ENCODE assay signal across 10 cellular contexts in the genomic region with DNA sequence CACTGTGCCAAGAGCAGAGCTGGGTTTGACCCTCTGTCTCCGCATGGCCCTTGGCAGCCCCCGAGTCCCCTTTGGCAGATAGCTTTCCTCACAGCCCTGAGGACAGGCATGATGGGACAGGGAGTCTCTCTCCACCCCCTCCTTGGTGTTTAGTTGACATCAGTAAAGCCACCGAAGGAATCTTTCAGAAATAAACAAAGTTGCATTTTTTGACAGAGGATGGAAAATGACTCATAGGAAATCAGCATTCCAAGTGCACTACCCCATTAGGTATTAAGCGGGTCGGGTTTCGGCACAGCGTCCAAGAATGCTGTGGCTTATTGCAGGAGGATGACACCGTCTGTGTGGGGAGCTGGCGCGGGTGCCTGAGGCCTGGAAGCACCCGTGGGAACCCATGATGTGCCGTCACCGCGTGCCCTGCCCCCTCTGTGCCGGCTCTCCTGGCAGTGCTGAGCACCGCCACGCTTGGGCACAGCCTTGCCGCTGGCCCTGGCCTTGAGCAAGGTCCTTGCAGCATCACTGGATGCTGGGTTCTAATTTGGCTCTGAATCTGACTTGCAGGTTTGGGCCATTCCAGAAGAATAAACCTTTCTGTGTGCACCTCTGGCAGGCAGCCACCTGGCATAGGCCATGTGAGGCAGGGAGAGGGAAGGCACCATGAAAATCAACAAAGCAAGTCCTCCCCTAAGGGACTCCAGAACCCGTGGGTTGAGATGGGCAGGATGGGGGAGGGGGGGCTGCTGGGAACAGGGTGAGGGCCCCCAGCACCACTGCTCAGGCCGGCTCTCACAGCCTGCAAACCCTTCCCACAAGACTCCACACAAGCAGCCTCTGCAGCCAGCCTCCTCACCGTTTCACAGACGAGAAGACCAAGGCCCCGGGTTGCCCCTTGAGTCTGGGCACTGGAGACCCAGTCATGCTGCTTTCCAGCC. TPM values are rescaled to one million over a fixed set of nuclear protein-coding genes. Genes with fewer than 3 reads are reported as not detected.
DNase-seq lines count a peak whose midpoint lies in the region; ATAC-seq and TF ChIP-seq lines count a peak whose summit lies in the region.
"Had no signal": no experiment of that assay in that cellular context is flagged by ENCODE, and none has a peak within 500 bp of the region (broad histone marks: within the 10 kb centered on the region; RNA-seq: fewer than 3 reads in every experiment).

No MANE protein-coding gene starts in this region.

- DNase-seq in GM03348 (ENCODE audit: low spot score) (peak; percentile 96), SW 1271 (lab: John Stamatoyannopoulos, UW) (peak; percentile 95 to 99), foreskin keratinocyte (peak; percentile 89 to 94), gastrocnemius medialis (peak; percentile 50 to 76), OCI-M2 (lab: John Stamatoyannopoulos, UW; ENCODE audit: unreplicated experiment) (no peak), iPS-NIHi7 (ENCODE audit: extremely low spot score) (no peak), cerebellar nuclear complex (lab: John Stamatoyannopoulos, UW) (no peak)
- DNase-seq: stimulated activated naive CD4-positive, alpha-beta T cell had no signal

- no peaks in the 10 kb centered on the region for H3K9me3 ChIP-seq in gastrocnemius medialis

- H3K4me1 ChIP-seq in foreskin keratinocyte, result peaks cover 11% of the 10 kb centered on the region
- peaks cover 6 to 9% of the 10 kb centered on the region in 2 donors for H3K4me1 ChIP-seq in gastrocnemius medialis

- intact Hi-C loops in gastrocnemius medialis (cut with DNase I; ENCODE audit: low total_unique reads), result no loop called here

- no peaks in the 10 kb centered on the region for H3K27me3 ChIP-seq in foreskin keratinocyte
- H3K27me3 ChIP-seq in gastrocnemius medialis, result peaks cover 0 to 9% (median 0%) of the 10 kb centered on the region in 3 donors

- H3K4me3 ChIP-seq in gastrocnemius medialis, result no peak overlapping the region
- H3K4me3 ChIP-seq: GM12878 had no signal

- no peak for TF ChIP-seq POLR2A in gastrocnemius medialis (IDR thresholded peaks at IDR 0.05)

- in situ Hi-C loops in gastrocnemius medialis (cut with MboI; ENCODE audit: low sequenced_read_pairs in 4 of 4), result no loop called here

- H3K27ac ChIP-seq in foreskin keratinocyte, result peak overlapping the region; percentile 62
- H3K27ac ChIP-seq in gastrocnemius medialis, result no peak overlapping the region

- H3K36me3 ChIP-seq in gastrocnemius medialis, result no peaks in the 10 kb centered on the region

- ATAC-seq in foreskin keratinocyte, result peak; percentile 80
- peak; percentile 55 to 88 for ATAC-seq in gastrocnemius medialis
- ATAC-seq in HG02885 (IDR thresholded peaks at IDR 0.05; ENCODE audit: poor library complexity, unreplicated experiment), result no peak
- ATAC-seq: GM12878 had no signal

- TF ChIP-seq CTCF in foreskin keratinocyte (conservative IDR thresholded peaks at IDR 0.05) (no peak), gastrocnemius medialis (IDR thresholded peaks at IDR 0.05 in 4 of 5, conservative IDR thresholded peaks at IDR 0.05 in 1 of 5) (no peak)

RNA-seq across cellular contexts. Expression of a gene that starts 50.5 kb away (rescaled TPM):
- total RNA-seq in foreskin keratinocyte (under 0.01 and 0.03 TPM in 2 replicates), gastrocnemius medialis (under 1 TPM; 0.03 to 0.16 (median 0.07) TPM)
- 0.01 TPM in 1 of 2 replicates, not detected in the other for polyA plus RNA-seq in foreskin keratinocyte

Comparison
In these comparisons a context has a peak if more than half of its experiments do, and no peak if none do; other contexts are left out.
1. DNase-seq: peak in GM03348 (single experiment), SW 1271 (2 of 2), foreskin keratinocyte (2 of 2) and gastrocnemius medialis (2 of 2); none in OCI-M2 (single experiment), iPS-NIHi7 (single experiment) and cerebellar nuclear complex (0 of 2).